ENCODE assay signal across 1 cellular context in genomic region chr12:95206916-95207315, GRCh38.
TF ChIP-seq lines count a peak whose summit lies in the region.

No MANE protein-coding gene starts in this region.

TF ChIP-seq in A549, 52 proteins besides CTCF, POLR2A, EP300 and RAD21:
- TF ChIP-seq CBX8 (IDR thresholded peaks at IDR 0.05) = no peak
- TF ChIP-seq PBX3 (IDR thresholded peaks at IDR 0.05) = no peak
- no peak for TF ChIP-seq MYC (IDR thresholded peaks at IDR 0.05; ENCODE audit: borderline replicate concordance, low read length)
- no peak for TF ChIP-seq HOXB13 (CRISPR knock-in tag; IDR thresholded peaks at IDR 0.05; ENCODE audit: low read depth)
- TF ChIP-seq KDM5A (IDR thresholded peaks at IDR 0.05) = no peak
- TF ChIP-seq E2F6 (IDR thresholded peaks at IDR 0.05; ENCODE audit: borderline replicate concordance, low read depth) = no peak
- TF ChIP-seq TP53 (CRISPR knock-in tag; IDR thresholded peaks at IDR 0.05) = no peak
- no peak for TF ChIP-seq EHF (CRISPR knock-in tag; IDR thresholded peaks at IDR 0.05)
- no peak for TF ChIP-seq ZFP36 (IDR thresholded peaks at IDR 0.05; ENCODE audit: borderline replicate concordance, partially characterized antibody)
- TF ChIP-seq HES2 (IDR thresholded peaks at IDR 0.05) = no peak
- TF ChIP-seq ELK1 (IDR thresholded peaks at IDR 0.05; ENCODE audit: low read depth, low read length) = no peak
- no peak for TF ChIP-seq HDAC2 (IDR thresholded peaks at IDR 0.05)
- TF ChIP-seq SREBF2 (IDR thresholded peaks at IDR 0.05) = no peak
- TF ChIP-seq MAZ (IDR thresholded peaks at IDR 0.05; ENCODE audit: borderline replicate concordance, low read depth, low read length) = no peak
- no peak for TF ChIP-seq ZSCAN20 (CRISPR knock-in tag; IDR thresholded peaks at IDR 0.05)
